1 cellular context compared by ENCODE assay signal in the genomic region with DNA sequence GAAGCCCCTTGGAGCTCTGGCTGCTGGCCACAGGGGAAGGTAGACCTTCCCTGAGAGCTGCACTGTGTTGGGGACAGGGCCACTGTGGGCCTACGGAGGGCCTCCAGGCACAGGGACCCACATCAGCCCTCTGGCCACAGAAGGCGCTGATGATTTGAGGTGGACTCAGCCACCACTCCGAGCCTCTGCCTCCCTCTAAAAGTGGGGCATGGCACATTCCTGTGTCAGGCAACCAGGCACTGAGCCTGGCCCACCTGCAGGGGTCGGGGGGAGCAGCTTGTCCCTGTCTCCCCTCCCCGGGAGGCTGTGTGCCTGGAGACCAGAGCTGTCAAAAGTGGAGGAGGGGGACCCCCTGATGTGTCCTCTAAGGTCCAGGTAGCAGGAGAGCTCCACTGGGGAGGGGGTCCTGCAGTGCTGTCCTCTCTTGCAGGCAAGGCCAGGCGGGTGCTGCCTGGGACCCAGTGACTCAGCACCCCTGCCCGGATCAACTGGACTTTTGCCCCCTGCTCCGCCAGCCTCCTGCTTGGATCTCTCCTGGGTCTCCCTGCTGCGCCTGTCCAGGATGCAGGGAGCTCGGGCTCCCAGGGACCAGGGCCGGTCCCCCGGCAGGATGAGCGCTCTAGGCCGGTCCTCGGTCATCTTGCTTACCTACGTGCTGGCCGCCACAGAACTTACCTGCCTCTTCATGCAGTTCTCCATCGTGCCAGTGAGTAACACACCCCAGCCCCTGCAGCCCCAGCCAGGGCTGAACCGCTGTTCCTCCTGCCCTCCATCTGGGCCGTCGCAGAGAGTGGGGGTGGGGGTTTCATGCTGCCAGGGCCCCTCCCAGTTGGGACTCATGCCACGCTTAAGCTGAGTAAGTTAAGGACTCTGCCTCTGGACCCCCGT.
TF ChIP-seq lines count a peak whose summit lies in the region.

No MANE protein-coding gene starts in this region.

TF ChIP-seq in IMR-90, 13 proteins besides CTCF, POLR2A, EP300 and RAD21:
- TF ChIP-seq, protein P1, sequence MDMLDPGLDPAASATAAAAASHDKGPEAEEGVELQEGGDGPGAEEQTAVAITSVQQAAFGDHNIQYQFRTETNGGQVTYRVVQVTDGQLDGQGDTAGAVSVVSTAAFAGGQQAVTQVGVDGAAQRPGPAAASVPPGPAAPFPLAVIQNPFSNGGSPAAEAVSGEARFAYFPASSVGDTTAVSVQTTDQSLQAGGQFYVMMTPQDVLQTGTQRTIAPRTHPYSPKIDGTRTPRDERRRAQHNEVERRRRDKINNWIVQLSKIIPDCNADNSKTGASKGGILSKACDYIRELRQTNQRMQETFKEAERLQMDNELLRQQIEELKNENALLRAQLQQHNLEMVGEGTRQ (IDR thresholded peaks at IDR 0.05; ENCODE audit: low read depth, low read length), result no peak
- no peak for TF ChIP-seq MXI1 (IDR thresholded peaks at IDR 0.05; ENCODE audit: borderline replicate concordance, low read depth, low read length)
- TF ChIP-seq CHD1 (IDR thresholded peaks at IDR 0.05; ENCODE audit: low read depth, low read length), result no peak
- no peak for TF ChIP-seq SMC3 (IDR thresholded peaks at IDR 0.05; ENCODE audit: low read depth, low read length)
- no peak for TF ChIP-seq CEBPB (IDR thresholded peaks at IDR 0.05; ENCODE audit: low read depth, low read length)
- TF ChIP-seq MAZ (IDR thresholded peaks at IDR 0.05; ENCODE audit: borderline replicate concordance, low read depth, low read length), result no peak
- no peak for TF ChIP-seq BHLHE40 (IDR thresholded peaks at IDR 0.05; ENCODE audit: low read depth, low read length)
- TF ChIP-seq RFX5 (IDR thresholded peaks at IDR 0.05; ENCODE audit: low read depth, low read length), result no peak
- no peak for TF ChIP-seq NFE2L2 (IDR thresholded peaks at IDR 0.05; ENCODE audit: low read depth, low read length)
